20 cellular contexts compared by ENCODE assay signal in the genomic region with DNA sequence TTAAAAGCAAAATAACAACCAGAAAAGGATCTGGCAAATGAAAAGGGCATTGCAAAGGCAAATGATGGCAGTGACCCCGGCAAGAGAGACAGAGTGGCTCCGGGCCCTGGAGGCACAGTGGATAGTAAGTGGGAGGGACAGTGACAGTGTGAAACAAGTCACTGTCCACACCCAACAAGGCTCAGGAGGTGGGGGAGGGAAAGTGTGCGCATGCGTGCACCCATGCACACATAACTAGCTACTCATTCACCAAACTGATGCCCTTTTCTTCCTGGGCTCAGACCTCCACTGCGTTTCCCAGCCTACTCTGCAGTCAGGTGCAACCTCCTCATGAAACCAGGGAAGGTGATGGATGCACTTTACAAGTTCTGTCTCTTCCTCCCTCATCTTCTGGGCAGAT.
DNase-seq lines count a peak whose midpoint lies in the region; ATAC-seq, FAIRE-seq and TF ChIP-seq lines count a peak whose summit lies in the region.
"Had no signal": no experiment of that assay in that cellular context is flagged by ENCODE, and none has a peak within 500 bp of the region (broad histone marks: within the 10 kb centered on the region; RNA-seq: fewer than 3 reads in every experiment).

No MANE protein-coding gene starts in this region.

- H3K23ac ChIP-seq in IMR-90 (ENCODE audit: low read depth, low read length): no peak overlapping the region
- H3K23ac ChIP-seq in neuronal stem cell (ENCODE audit: low read depth, low read length, poor library complexity): no peak overlapping the region

- CTCF ChIA-PET in IMR-90 (lab: Yijun Ruan, JAX) (no interaction called here), K562 (lab: Yijun Ruan, JAX; ENCODE audit: low intra/inter-chr PET ratio) (no interaction called here)

- H3K79me2 ChIP-seq in K562 (ENCODE audit: control insufficient read depth, insufficient read depth, low read length): no peaks in the 10 kb centered on the region

- no peak for TF ChIP-seq RAD21 in IMR-90 (IDR thresholded peaks at IDR 0.05; ENCODE audit: low read length)
- no peak for TF ChIP-seq RAD21 in K562 (CRISPR knock-in tag; conservative IDR thresholded peaks at IDR 0.05 in 1 of 2, IDR thresholded peaks at IDR 0.05 in 1 of 2)

- no TSS peak for BruUV-seq in IMR-90 (replicated peaks; lab: Mats Ljungman, UMichigan)
- BruUV-seq in K562 (replicated peaks; lab: Mats Ljungman, UMichigan): no TSS peak

- H3K14ac ChIP-seq in IMR-90 (replicated peaks; ENCODE audit: low read depth, low read length) (no peak overlapping the region), neuronal stem cell (ENCODE audit: low read length) (no peak overlapping the region)

- H3K56ac ChIP-seq in IMR-90 (ENCODE audit: extremely low read depth, insufficient read depth, low read length): no peak overlapping the region

- H2AFZ ChIP-seq in IMR-90 (replicated peaks; ENCODE audit: low read length, poor library complexity) (peak overlapping the region; percentile 8), K562 (ENCODE audit: low read depth, low read length) (no peak overlapping the region), neuronal stem cell (ENCODE audit: low read length) (no peak overlapping the region)

- H2BK15ac ChIP-seq in IMR-90 (ENCODE audit: low read depth, low read length): no peak overlapping the region
- H2BK15ac ChIP-seq in neuronal stem cell (ENCODE audit: low read length): no peak overlapping the region

- POLR2A ChIA-PET in IMR-90 (lab: Charles Lee; ENCODE audit: unreplicated experiment): no interaction called here
- POLR2A ChIA-PET in K562 (lab: Yijun Ruan, JAX): no interaction called here

- no peak overlapping the region for H4K91ac ChIP-seq in IMR-90 (ENCODE audit: insufficient read depth, low read depth, low read length)
- H4K91ac ChIP-seq in neuronal stem cell (ENCODE audit: low read depth, low read length, poor library complexity): no peak overlapping the region

- H3K79me1 ChIP-seq in IMR-90 (ENCODE audit: low read depth in 1 of 2, low read length in 2 of 2) (no peaks in the 10 kb centered on the region), neuronal stem cell (ENCODE audit: low read depth, low read length) (no peaks in the 10 kb centered on the region)

- H2BK20ac ChIP-seq in IMR-90 (ENCODE audit: low read depth, low read length): no peak overlapping the region

- H3K4me3 ChIP-seq in IMR-90 (ENCODE audit: insufficient read depth, low read depth, low read length) (no peak overlapping the region), K562 (no peak overlapping the region), neuronal stem cell (ENCODE audit: low read length in 2 of 2) (no peak overlapping the region), upper lobe of right lung (no peak overlapping the region), HAP-1 (no peak overlapping the region)
- H3K4me3 ChIP-seq: A549 had no signal

- H3K4me2 ChIP-seq in IMR-90 (ENCODE audit: low read depth, low read length) (no peak overlapping the region), K562 (ENCODE audit: insufficient read depth, low read length) (no peak overlapping the region), neuronal stem cell (ENCODE audit: insufficient read depth, low read length, poor library complexity, severe bottlenecking) (no peak overlapping the region)
- H3K4me2 ChIP-seq: A549 had no signal

- H2BK120ac ChIP-seq in IMR-90 (ENCODE audit: low read depth, low read length): no peak overlapping the region
- H2BK120ac ChIP-seq in neuronal stem cell (ENCODE audit: low read depth, low read length): no peak overlapping the region

- H2BK5ac ChIP-seq in IMR-90 (ENCODE audit: low read depth, low read length, poor library complexity, severe bottlenecking): no peak overlapping the region
- H2BK5ac ChIP-seq in neuronal stem cell (ENCODE audit: low read length): no peak overlapping the region

- H2AK9ac ChIP-seq in IMR-90 (replicated peaks; ENCODE audit: low read depth, low read length, poor library complexity): no peak overlapping the region

- in situ Hi-C loops in IMR-90 (cut with MboI; ENCODE audit: low sequenced_read_pairs) (no loop called here), K562 (cut with MboI) (no loop called here), HAP-1 (cut with MboI; ENCODE audit: low sequenced_read_pairs) (no loop called here)

- H4K5ac ChIP-seq in IMR-90 (ENCODE audit: low read depth, low read length): no peak overlapping the region

- H3K27ac ChIP-seq in IMR-90 (ENCODE audit: insufficient read depth, low read length) (no peak overlapping the region), K562 (ENCODE audit: extremely low read depth, low read depth, low read length) (no peak overlapping the region), neuronal stem cell (replicated peaks; ENCODE audit: low read length) (no peak overlapping the region), upper lobe of right lung (no peak overlapping the region)
- H3K27ac ChIP-seq: A549, C4-2B, HL-60 had no signal

- H2AK5ac ChIP-seq in IMR-90 (ENCODE audit: low read depth, low read length) (no peak overlapping the region), neuronal stem cell (ENCODE audit: low read depth, low read length) (no peak overlapping the region)

- H4K20me1 ChIP-seq in IMR-90 (ENCODE audit: insufficient read depth, low read length) (no peaks in the 10 kb centered on the region; the same call in 1 of the 2 replicates), K562 (replicated peaks; ENCODE audit: control insufficient read depth, insufficient read depth, low read length) (no peaks in the 10 kb centered on the region; the same call in 1 of the 2 replicates)

- TF ChIP-seq POLR2A in IMR-90 (IDR thresholded peaks at IDR 0.05; ENCODE audit: low read depth, low read length) (no peak), K562 (conservative IDR thresholded peaks at IDR 0.05) (no peak)

- dilution Hi-C loops in IMR-90 (cut with HindIII; ENCODE audit: low sequenced_read_pairs, unreplicated experiment): no loop called here

- no peak overlapping the region for H3K9ac ChIP-seq in IMR-90 (ENCODE audit: low read depth, low read length)
- no peak overlapping the region for H3K9ac ChIP-seq in K562 (ENCODE audit: insufficient read depth in 1 of 2, low read depth in 2 of 2, low read length in 2 of 2)
- H3K9ac ChIP-seq in neuronal stem cell (ENCODE audit: low read depth, low read length, poor library complexity): no peak overlapping the region

- no peak for TF ChIP-seq CTCF in IMR-90 (conservative IDR thresholded peaks at IDR 0.05; ENCODE audit: low read depth, low read length)
- TF ChIP-seq CTCF in K562 (IDR thresholded peaks at IDR 0.05 in 2 of 3, conservative IDR thresholded peaks at IDR 0.05 in 1 of 3; ENCODE audit: insufficient read depth in 2 of 3, low read depth in 1 of 3, low read length in 3 of 3): no peak
- TF ChIP-seq CTCF in upper lobe of right lung (IDR thresholded peaks at IDR 0.05): no peak

- H3K9me1 ChIP-seq in IMR-90 (ENCODE audit: insufficient read depth, low read length): no peaks in the 10 kb centered on the region; the same call in 1 of the 2 replicates
- no peaks in the 10 kb centered on the region for H3K9me1 ChIP-seq in K562 (ENCODE audit: control insufficient read depth, insufficient read depth, low read length)

- H3K4ac ChIP-seq in IMR-90 (ENCODE audit: low read depth, low read length) (no peak overlapping the region), neuronal stem cell (ENCODE audit: low read length) (no peak overlapping the region)

- DNase-seq in IMR-90 (no peak), K562 (ENCODE audit: extremely low read depth in 1 of 4, low spot score in 3 of 4) (peak; percentile 45 to 74 (median 50)), neuronal stem cell (ENCODE audit: low spot score) (no peak), upper lobe of right lung (peak; percentile 32), HAP-1 (ENCODE audit: low spot score in 2 of 2) (no peak), activated gamma-delta T cell treated with Interleukin-2 at 50 U/mL for 16 hours (no peak), NCI-H2196 treated with DMSO at 0.1 percent for 48 hours (lab: John Stamatoyannopoulos, UW; ENCODE audit: unreplicated experiment) (no peak)
- DNase-seq: BE2C; CD4-positive, alpha-beta memory T cell; DMS153; EL; GOT3; HCEC 1CT; HFFc6 had no signal

- H3K36me3 ChIP-seq in IMR-90 (ENCODE audit: control insufficient read depth, insufficient read depth, low read length) (peaks cover 2% of the 10 kb centered on the region; the same call in 1 of the 2 replicates), K562 (ENCODE audit: control insufficient read depth, insufficient read depth, low read length) (no peaks in the 10 kb centered on the region), neuronal stem cell (replicated peaks in 1 of 2; ENCODE audit: control insufficient read depth in 2 of 2, insufficient read depth in 2 of 2, low read length in 2 of 2) (no peaks in the 10 kb centered on the region), upper lobe of right lung (no peaks in the 10 kb centered on the region), HAP-1 (replicated peaks) (no peaks in the 10 kb centered on the region)
- H3K36me3 ChIP-seq: BE2C had no signal

- peaks cover 2% of the 10 kb centered on the region; the same call in 1 of the 2 replicates for H3K4me1 ChIP-seq in IMR-90 (ENCODE audit: control insufficient read depth, insufficient read depth, low read length)
- H3K4me1 ChIP-seq in K562 (replicated peaks in 1 of 2; ENCODE audit: control insufficient read depth in 2 of 2, insufficient read depth in 2 of 2, low read length in 2 of 2): no peaks in the 10 kb centered on the region; a peak in 2 of 5 replicates
- peaks cover 0 to 8% of the 10 kb centered on the region in 2 donors for H3K4me1 ChIP-seq in neuronal stem cell (ENCODE audit: control insufficient read depth in 2 of 2, insufficient read depth in 1 of 2, low read depth in 1 of 2, low read length in 2 of 2)
- H3K4me1 ChIP-seq in upper lobe of right lung: no peaks in the 10 kb centered on the region
- no peaks in the 10 kb centered on the region for H3K4me1 ChIP-seq in HAP-1
- H3K4me1 ChIP-seq: A549, BE2C had no signal

- no CpG with 5 or more reads among the region's 5 CpGs for WGBS in IMR-90 (ENCODE audit: extremely low coverage in 2 of 2, insufficient read length in 1 of 2), 2 experiments
- WGBS in K562 (ENCODE audit: insufficient coverage, low coverage, missing lambda C conversion rate): 2% methylated on average over 5 of the region's 5 CpGs
- no CpG with 5 or more reads among the region's 5 CpGs for WGBS in neuronal stem cell (ENCODE audit: extremely low coverage in 2 of 2, insufficient read length in 2 of 2, insufficient replicate concordance in 1 of 2), 2 donors

- ATAC-seq in IMR-90 (ENCODE audit: low read depth) (no peak), K562 (peak; percentile 82), upper lobe of right lung (no peak)
- ATAC-seq: A549 had no signal

- TF ChIP-seq EP300 in K562 (IDR thresholded peaks at IDR 0.05; ENCODE audit: low read length): no peak

- FAIRE-seq in K562 (lab: Jason Lieb, UNC): peak; percentile 64
- FAIRE-seq: A549, D721Med, G401.6, GM12891 had no signal

- intact Hi-C loops in IMR-90 (cut with micrococcal nuclease): no loop called here
- intact Hi-C loops in K562 (cut with micrococcal nuclease): no loop called here
- intact Hi-C loops in upper lobe of right lung (cut with DNase I): no loop called here

- no peak overlapping the region for H2BK12ac ChIP-seq in neuronal stem cell (ENCODE audit: low read length)

- H3K9me3 ChIP-seq in IMR-90 (ENCODE audit: control insufficient read depth, insufficient read depth, low read length): no peaks in the 10 kb centered on the region; the same call in 1 of the 2 replicates
- H3K9me3 ChIP-seq in K562 (replicated peaks; ENCODE audit: control insufficient read depth, insufficient read depth, low read depth, low read length): no peaks in the 10 kb centered on the region
- H3K9me3 ChIP-seq in neuronal stem cell (replicated peaks in 1 of 2; ENCODE audit: control insufficient read depth in 2 of 2, insufficient read depth in 1 of 2, low read depth in 1 of 2, low read length in 2 of 2): no peaks in the 10 kb centered on the region
- no peaks in the 10 kb centered on the region for H3K9me3 ChIP-seq in upper lobe of right lung
- H3K9me3 ChIP-seq in HAP-1: no peaks in the 10 kb centered on the region
- H3K9me3 ChIP-seq: A549, BE2C had no signal

- H3K18ac ChIP-seq in IMR-90 (ENCODE audit: low read depth, low read length): no peak overlapping the region
- H3K18ac ChIP-seq in neuronal stem cell (ENCODE audit: low read length): peak overlapping the region; percentile 44

- H3K27me3 ChIP-seq in IMR-90 (ENCODE audit: control insufficient read depth, insufficient read depth, low read length): no peaks in the 10 kb centered on the region
- peaks cover 11 to 47% of the 10 kb centered on the region in 2 experiments; a peak in 3 of 5 replicates for H3K27me3 ChIP-seq in K562 (ENCODE audit: control insufficient read depth in 2 of 2, insufficient read depth in 2 of 2, low read length in 2 of 2)
- no peaks in the 10 kb centered on the region for H3K27me3 ChIP-seq in neuronal stem cell (ENCODE audit: control insufficient read depth in 3 of 3, insufficient read depth in 3 of 3, low read depth in 1 of 3, low read length in 3 of 3)
- H3K27me3 ChIP-seq in upper lobe of right lung: no peaks in the 10 kb centered on the region
- no peaks in the 10 kb centered on the region for H3K27me3 ChIP-seq in HAP-1 (ENCODE audit: low read depth)

- H4K8ac ChIP-seq in IMR-90 (ENCODE audit: low read depth in 2 of 2, low read length in 2 of 2): no peak overlapping the region
- no peak overlapping the region for H4K8ac ChIP-seq in neuronal stem cell (ENCODE audit: low read depth, low read length)

Comparison
In these comparisons a context has a peak if more than half of its experiments do, and no peak if none do; other contexts are left out.
1. DNase-seq: peak in K562 (4 of 4) and upper lobe of right lung (single experiment); none in IMR-90 (single experiment), neuronal stem cell (single experiment), HAP-1 (0 of 2), activated gamma-delta T cell treated with Interleukin-2 at 50 U/mL for 16 hours (single experiment) and NCI-H2196 treated with DMSO at 0.1 percent for 48 hours (single experiment).